30 cellular contexts compared by ENCODE assay signal in genomic region chr3:46863261-46863782, GRCh38. TPM values are rescaled to one million over a fixed set of nuclear protein-coding genes. Genes with fewer than 3 reads are reported as not detected.
DNase-seq lines count a peak whose midpoint lies in the region; ATAC-seq, FAIRE-seq and TF ChIP-seq lines count a peak whose summit lies in the region.
"Had no signal": no experiment of that assay in that cellular context is flagged by ENCODE, and none has a peak within 500 bp of the region (broad histone marks: within the 10 kb centered on the region; RNA-seq: fewer than 3 reads in every experiment).

TSS of gene MYL3 (minus strand) at chr3:46863444. CDS start at chr3:46863390, 54 bp downstream.

- intact Hi-C loops in K562 (cut with micrococcal nuclease) (loop anchor here (10.0 kb wide), 1 partner anchor 511 kb away; no protein-coding TSS in a partner anchor), heart left ventricle (cut with DNase I) (loop anchor here in 3 of 10 donors (5.0 to 10.0 kb wide), 3 partner anchors 159 to 461 kb away; partner anchors contain the start of gene TMIE (in 1 of the 3)), spleen (cut with DNase I; ENCODE audit: low total_unique reads) (no loop called here)
- intact Hi-C loops in CD4-positive, alpha-beta T cell (cut with DNase I, micrococcal nuclease), result no loop called here

- H2AFZ ChIP-seq in K562 (ENCODE audit: low read depth, low read length), result peak within 1 kb of the TSS; percentile 26
- H2AFZ ChIP-seq in SK-N-SH (ENCODE audit: low read depth), result no peak within 1 kb of the TSS

- H3K9me1 ChIP-seq in K562 (ENCODE audit: control insufficient read depth, insufficient read depth, low read length), result no peaks in the 10 kb centered on the region

- no peaks in the 10 kb centered on the region for H3K36me3 Mint-ChIP-seq in nephron (ENCODE audit: low read depth)
- no peaks in the 10 kb centered on the region for H3K36me3 Mint-ChIP-seq in CD4-positive, alpha-beta T cell (ENCODE audit: low read depth)
- H3K36me3 Mint-ChIP-seq: brain had no signal

- H3K4me3 ChIP-seq in K562 (no peak within 1 kb of the TSS), heart left ventricle (peak within 1 kb of the TSS; percentile 49 to 86 (median 64)), spleen (no peak within 1 kb of the TSS), SK-N-SH (ENCODE audit: low read depth in 2 of 2, low read length in 1 of 2) (no peak within 1 kb of the TSS)
- H3K4me3 ChIP-seq: lung, thyroid gland had no signal

- in situ Hi-C loops in K562 (cut with MboI), result no loop called here

- H3F3A ChIP-seq in SK-N-SH (replicated peaks; ENCODE audit: insufficient read depth), result no peaks in the 10 kb centered on the region

- no TSS peak for BruUV-seq in K562 (replicated peaks; lab: Mats Ljungman, UMichigan)

- no peak for FAIRE-seq in K562 (lab: Jason Lieb, UNC)
- FAIRE-seq: colon, D721Med, GM12892, islet of Langerhans had no signal

- H3K9me2 ChIP-seq in SK-N-SH, result no peaks in the 10 kb centered on the region

- H3K27me3 ChIP-seq in K562 (ENCODE audit: control insufficient read depth in 2 of 2, insufficient read depth in 2 of 2, low read length in 2 of 2) (peaks cover 1 to 33% of the 10 kb centered on the region in 2 experiments; a peak in 3 of 5 replicates), heart left ventricle (no peaks in the 10 kb centered on the region), spleen (replicated peaks in 1 of 7) (peaks cover 0 to 13% (median 0%) of the 10 kb centered on the region in 7 donors), SK-N-SH (ENCODE audit: insufficient read depth) (0 out of 2 replicates have a peak, but pooled peaks cover 4% of the 10 kb centered on the region)
- H3K27me3 ChIP-seq in CD4-positive, alpha-beta T cell (ENCODE audit: control insufficient read depth, insufficient read depth, low read length), result no peaks in the 10 kb centered on the region
- H3K27me3 ChIP-seq: thyroid gland had no signal

- H3K36me3 ChIP-seq in K562 (ENCODE audit: control insufficient read depth, insufficient read depth, low read length) (no peaks in the 10 kb centered on the region), heart left ventricle (peaks cover 0 to 25% (median 16%) of the 10 kb centered on the region in 9 donors), spleen (no peaks in the 10 kb centered on the region), SK-N-SH (replicated peaks in 1 of 2; ENCODE audit: control insufficient read depth in 1 of 2, insufficient read depth in 2 of 2, low read length in 1 of 2) (no peaks in the 10 kb centered on the region)
- H3K36me3 ChIP-seq: thyroid gland had no signal

- no peaks in the 10 kb centered on the region for H3K9me3 Mint-ChIP-seq in nephron
- no peaks in the 10 kb centered on the region for H3K9me3 Mint-ChIP-seq in CD4-positive, alpha-beta T cell
- H3K9me3 Mint-ChIP-seq: activated CD4-positive, alpha-beta memory T cell treated with anti-CD3 and anti-CD28 coated beads, Interleukin-2, amount 10 ng/mL, durations not matched to agents 7 days and 5 days; brain; effector memory CD8-positive, alpha-beta T cell; stimulated activated naive CD8-positive, alpha-beta T cell treated with anti-CD3 and anti-CD28 coated beads, Interleukin-15, Interleukin-2, amounts not matched to agents 100 ng/mL and 50 ng/mL, for 24 hours had no signal

- H3K27me3 Mint-ChIP-seq in nephron (ENCODE audit: low read depth), result no peaks in the 10 kb centered on the region
- H3K27me3 Mint-ChIP-seq in CD4-positive, alpha-beta T cell, result peaks cover 5% of the 10 kb centered on the region
- H3K27me3 Mint-ChIP-seq: activated CD4-positive, alpha-beta memory T cell treated with anti-CD3 and anti-CD28 coated beads, Interleukin-2, amount 10 ng/mL, durations not matched to agents 7 days and 5 days; brain; stimulated activated naive CD8-positive, alpha-beta T cell treated with anti-CD3 and anti-CD28 coated beads, Interleukin-15, Interleukin-2, amounts not matched to agents 100 ng/mL and 50 ng/mL, for 24 hours had no signal

- H3K4me1 Mint-ChIP-seq in nephron, result peaks cover 32% of the 10 kb centered on the region
- no peaks in the 10 kb centered on the region for H3K4me1 Mint-ChIP-seq in CD4-positive, alpha-beta T cell (ENCODE audit: low read depth)
- H3K4me1 Mint-ChIP-seq: activated CD4-positive, alpha-beta memory T cell treated with anti-CD3 and anti-CD28 coated beads, Interleukin-2, amount 10 ng/mL, durations not matched to agents 7 days and 5 days had no signal

- H3K79me2 ChIP-seq in K562 (ENCODE audit: control insufficient read depth, insufficient read depth, low read length) (no peaks in the 10 kb centered on the region), SK-N-SH (ENCODE audit: insufficient read depth) (no peaks in the 10 kb centered on the region)

- peak within 1 kb of the TSS; percentile 27 to 73 (median 62) for H3K27ac Mint-ChIP-seq in nephron
- no peak within 1 kb of the TSS for H3K27ac Mint-ChIP-seq in CD4-positive, alpha-beta T cell
- H3K27ac Mint-ChIP-seq: activated CD4-positive, alpha-beta memory T cell treated with anti-CD3 and anti-CD28 coated beads, Interleukin-2, amount 10 ng/mL, durations not matched to agents 7 days and 5 days; effector memory CD8-positive, alpha-beta T cell; stimulated activated naive CD8-positive, alpha-beta T cell treated with anti-CD3 and anti-CD28 coated beads, Interleukin-15, Interleukin-2, amounts not matched to agents 100 ng/mL and 50 ng/mL, for 24 hours had no signal

- TF ChIP-seq POLR2A in K562 (conservative IDR thresholded peaks at IDR 0.05), result no peak
- TF ChIP-seq POLR2A in heart left ventricle (IDR thresholded peaks at IDR 0.05), result peak in 1 of 2 donors; percentile 67
- no peak for TF ChIP-seq POLR2A in spleen (IDR thresholded peaks at IDR 0.05)

- POLR2A ChIA-PET in K562 (lab: Yijun Ruan, JAX) (interaction anchor here (1.1 kb wide), 1 partner anchor 10 kb away, joined by 3 read pairs; no protein-coding TSS in a partner anchor), SK-N-SH (lab: Yijun Ruan, JAX) (interaction anchor here (0.6 kb wide), 1 partner anchor 464 kb away, joined by 3 read pairs; no protein-coding TSS in a partner anchor)
- POLR2A ChIA-PET in CD4-positive, alpha-beta T cell (lab: Charles Lee), result no interaction called here

- no peak for ATAC-seq in K562
- ATAC-seq in heart left ventricle, result peak; percentile 47 to 62 (median 57)
- no peak for ATAC-seq in CD4-positive, alpha-beta T cell (ENCODE audit: poor library complexity)
- ATAC-seq in HG02938 (IDR thresholded peaks at IDR 0.05; ENCODE audit: unreplicated experiment), result no peak
- ATAC-seq: effector memory CD8-positive, alpha-beta T cell; esophagus mucosa had no signal

- H3K27ac ChIP-seq in K562 (ENCODE audit: extremely low read depth, low read depth, low read length), result no peak within 1 kb of the TSS
- peak within 1 kb of the TSS; percentile 83 to 100 (median 96) for H3K27ac ChIP-seq in heart left ventricle
- H3K27ac ChIP-seq in spleen, result peak within 1 kb of the TSS in 2 of 8 donors; percentile 59 to 60
- no peak within 1 kb of the TSS for H3K27ac ChIP-seq in CD4-positive, alpha-beta T cell (ENCODE audit: low read depth, low read length)
- no peak within 1 kb of the TSS; a peak in 1 of 4 replicates for H3K27ac ChIP-seq in SK-N-SH (ENCODE audit: low read depth in 2 of 2, low read length in 1 of 2)
- H3K27ac ChIP-seq: C4-2B, thyroid gland had no signal

- H3K4me2 ChIP-seq in K562 (ENCODE audit: insufficient read depth, low read length), result no peak within 1 kb of the TSS
- no peak within 1 kb of the TSS for H3K4me2 ChIP-seq in SK-N-SH

- TF ChIP-seq CTCF in K562 (IDR thresholded peaks at IDR 0.05 in 2 of 3, conservative IDR thresholded peaks at IDR 0.05 in 1 of 3; ENCODE audit: insufficient read depth in 2 of 3, low read depth in 1 of 3, low read length in 3 of 3) (no peak), heart left ventricle (IDR thresholded peaks at IDR 0.05) (no peak), nephron (IDR thresholded peaks at IDR 0.05; ENCODE audit: unreplicated experiment in 3 of 3) (no peak), spleen (IDR thresholded peaks at IDR 0.05 in 8 of 11, conservative IDR thresholded peaks at IDR 0.05 in 3 of 11) (no peak), SK-N-SH (IDR thresholded peaks at IDR 0.05) (no peak)
- no peak for TF ChIP-seq CTCF in CD4-positive, alpha-beta T cell (IDR thresholded peaks at IDR 0.05)

- H3K9ac ChIP-seq in K562 (ENCODE audit: insufficient read depth in 1 of 2, low read depth in 2 of 2, low read length in 2 of 2) (no peak within 1 kb of the TSS), SK-N-SH (no peak within 1 kb of the TSS)

- peaks cover 0 to 13% of the 10 kb centered on the region in 2 experiments; a peak in 2 of 5 replicates for H3K4me1 ChIP-seq in K562 (replicated peaks in 1 of 2; ENCODE audit: control insufficient read depth in 2 of 2, insufficient read depth in 2 of 2, low read length in 2 of 2)
- peaks cover 13 to 73% (median 24%) of the 10 kb centered on the region in 12 donors for H3K4me1 ChIP-seq in heart left ventricle
- H3K4me1 ChIP-seq in spleen, result peaks cover 0 to 53% (median 21%) of the 10 kb centered on the region in 6 donors
- H3K4me1 ChIP-seq in SK-N-SH (ENCODE audit: control insufficient read depth in 1 of 2, insufficient read depth in 2 of 2, low read depth in 1 of 2, low read length in 1 of 2), result peaks cover 0 to 36% of the 10 kb centered on the region in 2 experiments; a peak in 1 of 4 replicates

- H3K4me3 Mint-ChIP-seq in nephron, result peak within 1 kb of the TSS in 1 of 3 experiments; percentile 19
- H3K4me3 Mint-ChIP-seq in CD4-positive, alpha-beta T cell, result no peak within 1 kb of the TSS
- H3K4me3 Mint-ChIP-seq: activated CD4-positive, alpha-beta memory T cell treated with anti-CD3 and anti-CD28 coated beads, Interleukin-2, amount 10 ng/mL, durations not matched to agents 7 days and 5 days; brain; effector memory CD8-positive, alpha-beta T cell; stimulated activated naive CD8-positive, alpha-beta T cell treated with anti-CD3 and anti-CD28 coated beads, Interleukin-15, Interleukin-2, amounts not matched to agents 100 ng/mL and 50 ng/mL, for 24 hours had no signal

- 2% methylated on average over 7 of the region's 7 CpGs for WGBS in K562 (ENCODE audit: insufficient coverage, low coverage, missing lambda C conversion rate)
- 41 to 60% (median 49%) methylated on average over 7 of the region's 7 CpGs for WGBS in heart left ventricle, 4 donors
- WGBS in spleen, 5 donors, result 82 to 91% (median 89%) methylated on average over 6 to 7 of the region's 7 CpGs
- WGBS in SK-N-SH (ENCODE audit: low lambda C conversion rate), result 60% methylated on average over 7 of the region's 7 CpGs

- TF ChIP-seq EP300 in K562 (IDR thresholded peaks at IDR 0.05; ENCODE audit: low read length), result no peak
- TF ChIP-seq EP300 in SK-N-SH (IDR thresholded peaks at IDR 0.05; ENCODE audit: borderline replicate concordance in 1 of 2, low read depth in 1 of 2, low read length in 1 of 2), result no peak

- H3K9me3 ChIP-seq in K562 (replicated peaks; ENCODE audit: control insufficient read depth, insufficient read depth, low read depth, low read length) (no peaks in the 10 kb centered on the region), heart left ventricle (no peaks in the 10 kb centered on the region), spleen (no peaks in the 10 kb centered on the region), SK-N-SH (no peaks in the 10 kb centered on the region)
- no peaks in the 10 kb centered on the region for H3K9me3 ChIP-seq in CD4-positive, alpha-beta T cell (ENCODE audit: control insufficient read depth, low read length)
- H3K9me3 ChIP-seq: thyroid gland had no signal

- H4K20me1 ChIP-seq in K562 (replicated peaks; ENCODE audit: control insufficient read depth, insufficient read depth, low read length) (peaks cover 21% of the 10 kb centered on the region), SK-N-SH (ENCODE audit: insufficient read depth) (no peaks in the 10 kb centered on the region)

- TF ChIP-seq RAD21 in K562 (CRISPR knock-in tag; conservative IDR thresholded peaks at IDR 0.05 in 1 of 2, IDR thresholded peaks at IDR 0.05 in 1 of 2), result no peak
- no peak for TF ChIP-seq RAD21 in SK-N-SH (IDR thresholded peaks at IDR 0.05; ENCODE audit: low read length)

- CTCF ChIA-PET in K562 (lab: Yijun Ruan, JAX; ENCODE audit: low intra/inter-chr PET ratio), result no interaction called here
- CTCF ChIA-PET in CD4-positive, alpha-beta T cell (lab: Charles Lee), result no interaction called here
- CTCF ChIA-PET in SK-N-SH (lab: Yijun Ruan, JAX), result interaction anchor here (0.6 to 4.0 kb wide), 10 partner anchors 17 to 375 kb away, joined by 3 to 29 read pairs (median 6); no protein-coding TSS in a partner anchor

- DNase-seq in K562 (ENCODE audit: extremely low read depth in 1 of 4, low spot score in 3 of 4) (no peak), heart left ventricle (peak; percentile 70 to 91 (median 82)), spleen (peak; percentile 24), SK-N-SH (no peak)
- DNase-seq in CD4-positive, alpha-beta T cell, result no peak
- DNase-seq in activated CD4-positive, alpha-beta T cell treated with anti-CD3 and anti-CD28 coated beads for 48 hours, result no peak
- DNase-seq: activated CD4-positive, alpha-beta memory T cell treated with anti-CD3 and anti-CD28 coated beads, Interleukin-2, amount 10 ng/mL, durations not matched to agents 7 days and 5 days; effector memory CD8-positive, alpha-beta T cell; foreskin melanocyte; KG1; MM.1S; NCI-H1417; NCI-H2081; NCI-H446 treated with DMSO at 0.1 percent for 48 hours; T1000; thyroid gland had no signal

RNA-seq across cellular contexts. Expression of gene MYL3, which starts in this region (rescaled TPM):
- not detected in 2 replicates for total RNA-seq in K562 (2011; cell fraction: chromatin; rRNA removed; ENCODE audit: low replicate concordance)
- total RNA-seq in K562 (2011; cell fraction: nucleolus; rRNA removed), result not detected in 2 replicates
- not detected in 2 replicates for total RNA-seq in K562 (2011; cell fraction: nucleoplasm; rRNA removed)
- total RNA-seq in K562 (2014; rRNA removed) (0.14 TPM in 1 of 2 replicates, not detected in the other), K562 (2014; rRNA removed; fragmentation: Illumina TruSeq; extraction: Trizol) (not detected in 2 replicates), K562 (2015; rRNA removed; fragmentation: Illumina TruSeq; extraction: Trizol) (not detected in 2 replicates), K562 (2021) (not detected in 2 replicates), heart left ventricle (over 10,000 TPM in 1 of 9 donors, 1,000 to 10,000 TPM in 8; 4,961 to 10,676 (median 6,839) TPM), spleen (10 to 100 TPM in 2 of 7 donors, 1 to 10 TPM in 5; 1.9 to 16.2 (median 7.3) TPM)
- polyA plus RNA-seq in K562 (2011; rRNA removed) (not detected in 2 replicates), K562 (2014; fragmentation: Illumina TruSeq; extraction: Trizol) (not detected in 2 replicates), K562 (2014; fragmentation: Nextera tagmentation; extraction: Ambion mirVana) (under 1 TPM in 1 of 2 experiments, not detected in 1; 0.45 TPM), K562 (2014; rRNA removed) (not detected in 2 replicates), heart left ventricle (over 10,000 TPM in 1 of 2 donors, 1,000 to 10,000 TPM in 1; 5,594 to 12,544 TPM), spleen (1 to 10 TPM; 2.6 to 6.7 (median 5.3) TPM), SK-N-SH (2012; rRNA removed) (not detected in 2 replicates)
- polyA plus RNA-seq in K562 (2011; cell fraction: cytosol; rRNA removed), result not detected in 2 replicates
- polyA plus RNA-seq in K562 (2011; cell fraction: nucleus; rRNA removed), result not detected in 2 replicates
- not detected in 2 replicates for polyA plus RNA-seq in K562 (2012)
- not detected in 2 replicates for polyA minus RNA-seq in K562 (2011; rRNA and poly(A)+ RNA removed)
- polyA minus RNA-seq in K562 (2011; cell fraction: cytosol; rRNA and poly(A)+ RNA removed), result not detected in 2 replicates
- polyA minus RNA-seq in K562 (2011; cell fraction: nucleus; rRNA and poly(A)+ RNA removed), result not detected in 2 replicates
- total RNA-seq in CD4-positive, alpha-beta T cell, result not detected
- not detected in 2 replicates for polyA plus RNA-seq in SK-N-SH (2012; cell fraction: cytosol; rRNA removed)
- polyA plus RNA-seq in SK-N-SH (2012; cell fraction: nucleus; rRNA removed), result not detected in 2 replicates
- total RNA-seq: activated CD4-positive, alpha-beta memory T cell treated with anti-CD3 and anti-CD28 coated beads, Interleukin-2, amount 10 ng/mL, durations not matched to agents 7 days and 5 days; HT-29; OCI-LY7 had no signal
- polyA plus RNA-seq: AG04450 had no signal

Comparison
In these comparisons a context has a peak if more than half of its experiments do, and no peak if none do; other contexts are left out.
1. RNA of gene MYL3 (total RNA-seq): 4,961 to 10,676 TPM in heart left ventricle; 1.9 to 16.2 TPM in spleen, 0.14 TPM in K562 and not detected in CD4-positive, alpha-beta T cell; every median in the first group is over 100 times any median in the second.
2. RNA of gene MYL3 (polyA plus RNA-seq): 5,594 to 12,544 TPM in heart left ventricle; 2.6 to 6.7 TPM in spleen, 0.45 TPM in K562 and not detected in SK-N-SH; every median in the first group is over 100 times any median in the second.
3. ATAC-seq: peak in heart left ventricle (4 of 4); none in K562 (single experiment), CD4-positive, alpha-beta T cell (single experiment) and HG02938 (single experiment).
4. DNase-seq: peak in heart left ventricle (5 of 5) and spleen (single experiment); none in K562 (0 of 4), CD4-positive, alpha-beta T cell (0 of 10), activated CD4-positive, alpha-beta T cell treated with anti-CD3 and anti-CD28 coated beads for 48 hours (single experiment) and SK-N-SH (single experiment).
5. H3K27ac ChIP-seq: peak in heart left ventricle (12 of 12); none in K562 (single experiment), CD4-positive, alpha-beta T cell (single experiment) and SK-N-SH (0 of 2).
6. H3K4me3 ChIP-seq: peak in heart left ventricle (12 of 12); none in K562 (single experiment), spleen (0 of 8) and SK-N-SH (0 of 2).